In the genomic region with DNA sequence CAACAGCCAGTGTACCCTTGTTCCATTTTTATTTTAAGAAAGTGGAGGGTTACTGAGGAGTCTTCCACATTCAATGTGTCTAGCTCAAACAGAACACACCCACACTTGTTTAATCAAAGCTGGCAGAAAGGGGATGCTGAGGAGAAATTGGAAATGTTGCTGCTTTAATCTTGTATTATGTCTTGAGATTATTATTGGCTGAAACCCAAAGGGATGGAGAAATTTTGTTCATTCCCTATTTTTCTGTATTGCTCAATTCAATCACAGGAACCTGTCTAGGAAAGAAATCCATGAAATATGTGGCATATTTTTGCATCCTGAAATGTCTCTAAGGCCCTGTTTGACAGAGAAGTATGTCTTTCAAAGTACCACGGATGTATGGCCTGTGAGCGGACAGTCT, we compare ENCODE assay signal across 21 cellular contexts.
"Had no signal": no experiment of that assay in that cellular context is flagged by ENCODE, and none has a peak within 500 bp of the region (broad histone marks: within the 10 kb centered on the region; RNA-seq: fewer than 3 reads in every experiment).

No MANE protein-coding gene starts in this region.

- H3K4me3 ChIP-seq: MG63, SJSA1, SK-N-MC had no signal

- DNase-seq: KBM-7, MG63, NCI-H1092, NCI-H1105 treated with DMSO at 0.1 percent for 48 hours, NCI-H1417 treated with DMSO at 0.1 percent for 48 hours, NCI-H146, NCI-H1694 treated with DMSO at 0.1 percent for 48 hours, NCI-H1930, NCI-H2081, NCI-H2107, NCI-H2227 treated with DMSO at 0.1 percent for 48 hours, NCI-H446, NCI-H510A, NCI-H524 treated with DMSO at 0.1 percent for 48 hours, NCI-H69, NCI-H774, Right ventricle myocardium superior, RPMI8226, SIG-M5 had no signal
